In the genomic region with DNA sequence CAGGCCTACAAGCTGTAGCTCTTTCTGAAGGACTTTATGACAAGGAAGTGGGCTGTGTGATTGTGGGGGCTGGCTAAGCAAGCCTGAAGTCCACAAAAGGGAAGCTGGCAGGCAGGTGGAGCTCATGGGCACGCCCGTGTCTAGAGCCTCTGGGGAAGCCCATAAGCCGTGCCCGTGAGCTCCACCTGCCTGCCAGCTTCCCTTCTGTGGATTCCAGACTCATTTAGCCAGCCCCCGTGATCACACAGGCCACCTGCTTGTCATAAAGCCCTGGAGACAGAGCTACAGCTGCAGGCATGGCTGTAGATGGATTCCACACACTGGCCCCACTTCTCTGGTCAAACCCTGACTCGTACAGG, we compare ENCODE assay signal across 8 cellular contexts. TPM values are rescaled to one million over a fixed set of nuclear protein-coding genes. Genes with fewer than 3 reads are reported as not detected.
DNase-seq lines count a peak whose midpoint lies in the region; ATAC-seq, FAIRE-seq and TF ChIP-seq lines count a peak whose summit lies in the region.

No MANE protein-coding gene starts in this region.

- no peaks in the 10 kb centered on the region for H3K36me3 ChIP-seq in pancreas

- peak; percentile 54 for DNase-seq in DMS53 treated with DMSO at 0.1 percent for 48 hours (lab: John Stamatoyannopoulos, UW; ENCODE audit: unreplicated experiment)
- DNase-seq in NAMALWA (ENCODE audit: low spot score): peak; percentile 85
- peak; percentile 30 for DNase-seq in T-helper 22 cell (ENCODE audit: low read depth)
- DNase-seq in cerebellum (ENCODE audit: low spot score): peak; percentile 53
- no peak for DNase-seq in pancreas
- DNase-seq in SKM-1 (lab: John Stamatoyannopoulos, UW; ENCODE audit: unreplicated experiment): no peak
- DNase-seq in urothelium cell line (ENCODE audit: low spot score): no peak

- intact Hi-C loops in pancreas (cut with DNase I): no loop called here

- no peaks in the 10 kb centered on the region for H3K27me3 ChIP-seq in pancreas

- WGBS in pancreas, 2 donors: 35 to 54% methylated on average over 6 of the region's 6 CpGs

- no peak for TF ChIP-seq CTCF in pancreas (IDR thresholded peaks at IDR 0.05)

- H3K4me1 ChIP-seq in pancreas: no peaks in the 10 kb centered on the region

- H3K27ac ChIP-seq in pancreas: no peak overlapping the region

- no peak for FAIRE-seq in pancreas (lab: Jason Lieb, UNC)
- FAIRE-seq in urothelium cell line (lab: Jason Lieb, UNC): no peak

- ATAC-seq in pancreas (peak in 3 of 4 donors; percentile 68 to 74 (median 73)), HG02763 (IDR thresholded peaks at IDR 0.05; ENCODE audit: unreplicated experiment) (no peak)

- no peaks in the 10 kb centered on the region for H3K9me3 ChIP-seq in pancreas

- no peak overlapping the region for H3K4me3 ChIP-seq in pancreas

RNA-seq across cellular contexts. Expression of gene EFCC1, which starts 15.2 kb away (rescaled TPM):
- 1.6 TPM for total RNA-seq in cerebellum
- total RNA-seq in pancreas: under 1 TPM; 0.56 to 0.87 (median 0.67) TPM
- polyA plus RNA-seq in pancreas: 1 to 10 TPM; 2.2 to 6.1 TPM

RNA-seq across cellular contexts. Expression of gene CFAP92, which starts 22.5 kb away (rescaled TPM):
- total RNA-seq in cerebellum: 2.5 TPM
- total RNA-seq in pancreas: under 1 TPM; 0.37 to 0.69 (median 0.43) TPM
- 1 to 10 TPM in 1 of 2 donors, under 1 TPM in 1; 0.49 to 1.3 TPM for polyA plus RNA-seq in pancreas

RNA-seq across cellular contexts. Expression of gene GP9, which starts 44.2 kb away (rescaled TPM):
- total RNA-seq in cerebellum (not detected), pancreas (not detected)
- under 1 TPM in 1 of 2 donors, not detected in 1; 0.14 TPM for polyA plus RNA-seq in pancreas

Comparison
In these comparisons a context has a peak if more than half of its experiments do, and no peak if none do; other contexts are left out.
1. DNase-seq: peak in DMS53 treated with DMSO at 0.1 percent for 48 hours (single experiment), NAMALWA (single experiment), T-helper 22 cell (single experiment) and cerebellum (single experiment); none in pancreas (0 of 6), SKM-1 (single experiment) and urothelium cell line (single experiment).